ENCODE assay signal across 18 cellular contexts in the genomic region with DNA sequence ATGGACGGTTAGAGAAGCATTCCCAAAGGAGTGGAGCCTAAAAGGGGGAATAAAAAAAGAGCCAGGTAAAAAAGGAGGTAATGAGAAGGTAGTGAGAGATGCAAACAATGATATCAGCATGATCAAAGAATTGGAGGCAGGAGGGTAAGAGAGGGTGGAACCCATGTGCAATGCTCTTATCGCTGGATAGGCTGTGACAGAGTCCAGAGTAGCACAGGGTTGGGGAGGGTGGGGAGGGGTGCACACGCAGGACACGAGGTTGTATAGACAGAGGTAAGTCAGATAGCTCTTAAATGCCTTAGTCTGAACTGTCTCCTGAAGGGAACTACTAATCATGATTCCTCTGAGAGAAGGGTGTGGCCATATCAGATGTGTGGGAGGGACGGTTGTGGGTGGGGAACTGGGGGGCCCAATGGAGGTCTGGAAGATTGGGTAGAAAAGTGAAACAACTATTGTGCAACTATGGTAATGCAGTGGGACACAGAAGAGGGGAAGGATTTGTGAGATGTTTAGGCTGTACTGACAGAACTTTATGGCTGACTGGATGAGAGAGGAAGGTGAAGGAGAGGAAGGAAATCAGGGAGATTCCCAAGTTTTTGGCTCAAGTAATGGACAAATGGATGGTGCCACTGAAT.
"Had no signal": no experiment of that assay in that cellular context is flagged by ENCODE, and none has a peak within 500 bp of the region (broad histone marks: within the 10 kb centered on the region; RNA-seq: fewer than 3 reads in every experiment).

No MANE protein-coding gene starts in this region.

- H3K27ac Mint-ChIP-seq: endodermal cell, mesothelial cell of epicardium, nephron had no signal

- H3K4me1 ChIP-seq: colonic mucosa, lower lobe of right lung had no signal

- H3K36me3 ChIP-seq: brain microvascular endothelial cell, colonic mucosa, thoracic aorta had no signal

- H3K4me3 Mint-ChIP-seq: endodermal cell, mesothelial cell of epicardium, nephron had no signal

- H3K9me3 ChIP-seq: colonic mucosa, lower lobe of right lung, thoracic aorta had no signal

- H3K27me3 ChIP-seq: brain microvascular endothelial cell, colonic mucosa, foreskin keratinocyte had no signal

- H3K4me3 ChIP-seq: colonic mucosa, lower lobe of right lung, thoracic aorta had no signal

- H3K9me3 Mint-ChIP-seq: endodermal cell, mesothelial cell of epicardium, nephron had no signal

- H3K27ac ChIP-seq: brain microvascular endothelial cell, colonic mucosa, foreskin keratinocyte, lower lobe of right lung, thoracic aorta had no signal

- ATAC-seq: foreskin keratinocyte had no signal

- DNase-seq: activated naive CD4-positive, alpha-beta T cell; aorta; brain microvascular endothelial cell; central memory CD4-positive, alpha-beta T cell; colonic mucosa; endodermal cell; foreskin keratinocyte; hippocampal formation; islet precursor cell; lower lobe of right lung; occipital lobe; posterior cingulate gyrus; stimulated activated CD4-positive, alpha-beta T cell treated with anti-CD3 and anti-CD28 coated beads, Interleukin-12 subunit alpha, Interleukin-12 subunit beta, amount 100 ng/mL, for 4 hours; stimulated activated CD4-positive, alpha-beta T cell treated with anti-CD3 and anti-CD28 coated beads, Interleukin-1b, Interleukin-23, amount 100 ng/mL, for 48 hours; T1000 had no signal
